In the genomic region with DNA sequence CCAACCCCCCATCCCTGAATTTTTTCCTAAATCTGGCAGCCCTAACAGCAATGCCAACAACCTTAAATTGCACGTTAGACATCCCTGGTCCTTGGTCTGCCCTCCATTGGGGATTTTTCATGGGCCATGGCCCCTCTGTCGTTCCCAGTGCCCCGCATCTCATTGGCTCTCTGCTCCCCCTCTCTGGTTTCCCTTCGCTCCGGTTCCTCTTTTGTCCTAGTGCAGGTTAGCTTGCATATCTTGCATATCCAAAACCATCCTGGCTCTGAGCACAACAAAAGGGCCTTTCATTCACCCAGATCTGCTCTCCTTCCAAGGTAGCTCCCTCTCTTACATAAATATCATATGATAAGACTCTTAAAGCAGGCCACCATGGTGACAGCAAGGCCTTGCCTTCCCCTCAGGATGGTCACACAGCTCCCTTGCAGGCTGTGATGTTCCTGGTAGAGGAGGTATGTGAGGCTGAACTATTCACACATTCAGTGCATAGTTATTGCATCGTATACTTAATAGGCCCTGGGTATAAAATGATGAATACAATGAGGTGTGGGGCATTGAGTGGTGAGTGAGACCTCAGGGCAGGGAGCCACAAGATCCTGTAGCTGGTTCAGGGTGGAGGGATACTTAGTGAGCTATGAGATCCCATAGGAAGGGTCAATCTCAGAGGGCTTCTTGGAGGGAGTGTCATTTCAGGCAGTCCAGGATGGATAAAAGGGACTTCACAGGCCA, we compare ENCODE assay signal across 19 cellular contexts. TPM values are rescaled to one million over a fixed set of nuclear protein-coding genes. Genes with fewer than 3 reads are reported as not detected.
DNase-seq lines count a peak whose midpoint lies in the region; ATAC-seq and TF ChIP-seq lines count a peak whose summit lies in the region.
"Had no signal": no experiment of that assay in that cellular context is flagged by ENCODE, and none has a peak within 500 bp of the region (broad histone marks: within the 10 kb centered on the region; RNA-seq: fewer than 3 reads in every experiment).

No MANE protein-coding gene starts in this region.

- H3K79me2 ChIP-seq in GM23338 (replicated peaks; ENCODE audit: insufficient read depth): no peaks in the 10 kb centered on the region

- TF ChIP-seq CTCF in GM23338 (conservative IDR thresholded peaks at IDR 0.05; ENCODE audit: low read depth in 2 of 2): no peak

- no peaks in the 10 kb centered on the region for H4K20me1 ChIP-seq in GM23338 (replicated peaks; ENCODE audit: insufficient read depth)

- peaks cover 4% of the 10 kb centered on the region; the same call in 1 of the 2 replicates for H3K4me1 ChIP-seq in GM23338 (ENCODE audit: insufficient read depth)

- H3K27me3 Mint-ChIP-seq in activated CD8-positive, alpha-beta memory T cell treated with anti-CD3 and anti-CD28 coated beads, Interleukin-2, amount 10 ng/mL, durations not matched to agents 7 days and 5 days: peaks cover 7% of the 10 kb centered on the region
- H3K27me3 Mint-ChIP-seq in GM23338 (ENCODE audit: insufficient read depth, low read depth, poor library complexity) (peaks cover 5% of the 10 kb centered on the region), T-helper 17 cell (no peaks in the 10 kb centered on the region), naive B cell (no peaks in the 10 kb centered on the region)

- H3K36me3 Mint-ChIP-seq in activated CD8-positive, alpha-beta memory T cell treated with anti-CD3 and anti-CD28 coated beads, Interleukin-2, amount 10 ng/mL, durations not matched to agents 7 days and 5 days: peaks cover 1% of the 10 kb centered on the region
- H3K36me3 Mint-ChIP-seq in GM23338 (ENCODE audit: low read depth) (no peaks in the 10 kb centered on the region), T-helper 17 cell (ENCODE audit: low read depth) (peaks cover 4% of the 10 kb centered on the region), naive B cell (no peaks in the 10 kb centered on the region)
- H3K36me3 Mint-ChIP-seq: CD14-positive monocyte had no signal

- peak overlapping the region; percentile 89; the same call in 1 of the 2 replicates for H2AFZ ChIP-seq in GM23338

- no peak overlapping the region for H3K4me3 Mint-ChIP-seq in activated CD8-positive, alpha-beta memory T cell treated with anti-CD3 and anti-CD28 coated beads, Interleukin-2, amount 10 ng/mL, durations not matched to agents 7 days and 5 days
- no peak overlapping the region for H3K4me3 Mint-ChIP-seq in GM23338
- H3K4me3 Mint-ChIP-seq in T-helper 17 cell: no peak overlapping the region
- H3K4me3 Mint-ChIP-seq in naive B cell: peak overlapping the region in 4 of 8 donors; percentile 26 to 83 (median 46)
- H3K4me3 Mint-ChIP-seq: CD14-positive monocyte had no signal

- peaks cover 56% of the 10 kb centered on the region for H3K4me1 Mint-ChIP-seq in activated CD8-positive, alpha-beta memory T cell treated with anti-CD3 and anti-CD28 coated beads, Interleukin-2, amount 10 ng/mL, durations not matched to agents 7 days and 5 days
- H3K4me1 Mint-ChIP-seq in GM23338 (peaks cover 19% of the 10 kb centered on the region), T-helper 17 cell (peaks cover 52% of the 10 kb centered on the region), naive B cell (peaks cover 67 to 85% (median 83%) of the 10 kb centered on the region in 3 donors)

- CTCF ChIA-PET in activated CD8-positive, alpha-beta memory T cell treated with anti-CD3 and anti-CD28 coated beads, Interleukin-2, amount 10 ng/mL, durations not matched to agents 7 days and 5 days (lab: Charles Lee): interaction anchor here (0.6 to 2.1 kb wide), 5 partner anchors 9 to 282 kb away, joined by 3 to 7 read pairs (median 6); no protein-coding TSS in a partner anchor

- H3K4me3 ChIP-seq in GM23338: no peak overlapping the region
- no peak overlapping the region for H3K4me3 ChIP-seq in H7 (ENCODE audit: insufficient read depth, low read depth, low read length)
- H3K4me3 ChIP-seq: SK-N-MC had no signal

- H3K9me3 Mint-ChIP-seq in activated CD8-positive, alpha-beta memory T cell treated with anti-CD3 and anti-CD28 coated beads, Interleukin-2, amount 10 ng/mL, durations not matched to agents 7 days and 5 days (ENCODE audit: low read depth): no peaks in the 10 kb centered on the region
- H3K9me3 Mint-ChIP-seq in GM23338 (peaks cover 3% of the 10 kb centered on the region; the same call in 2 of the 3 replicates), naive B cell (no peaks in the 10 kb centered on the region)

- ATAC-seq in activated CD8-positive, alpha-beta memory T cell treated with anti-CD3 and anti-CD28 coated beads, Interleukin-2, amount 10 ng/mL, durations not matched to agents 7 days and 5 days: no peak
- peak; percentile 41; the same call in 1 of the 3 replicates for ATAC-seq in GM23338
- no peak for ATAC-seq in T-helper 17 cell
- ATAC-seq in naive B cell (ENCODE audit: low read depth in 2 of 2): no peak
- ATAC-seq in GM19455 (IDR thresholded peaks at IDR 0.05; ENCODE audit: unreplicated experiment): no peak

- peak overlapping the region; percentile 3 for H3K27ac Mint-ChIP-seq in activated CD8-positive, alpha-beta memory T cell treated with anti-CD3 and anti-CD28 coated beads, Interleukin-2, amount 10 ng/mL, durations not matched to agents 7 days and 5 days
- H3K27ac Mint-ChIP-seq in GM23338 (peak overlapping the region; percentile 29), T-helper 17 cell (peak overlapping the region; percentile 94), naive B cell (peak overlapping the region; percentile 72 to 99 (median 99))

- 0 out of 2 replicates have a peak, but pooled peaks cover 12% of the 10 kb centered on the region for H3K9me2 ChIP-seq in GM23338 (ENCODE audit: insufficient read depth)

- H3K4me2 ChIP-seq in GM23338: 0 out of 2 replicates have a peak overlapping the region, but pooled peaks have one; percentile 26
- H3K4me2 ChIP-seq: KMS-11 had no signal

- H3K36me3 ChIP-seq in GM23338 (ENCODE audit: insufficient read depth) (no peaks in the 10 kb centered on the region), H7 (replicated peaks; ENCODE audit: control insufficient read depth, insufficient read depth, low read length) (no peaks in the 10 kb centered on the region)

- no peak for DNase-seq in activated CD8-positive, alpha-beta memory T cell treated with anti-CD3 and anti-CD28 coated beads, Interleukin-2, amount 10 ng/mL, durations not matched to agents 7 days and 5 days
- DNase-seq in activated CD8-positive, alpha-beta memory T cell treated with anti-CD3 and anti-CD28 coated beads, Interleukin-2, amount 50 U/mL, for 48 hours: no peak
- peak; percentile 24 for DNase-seq in GM23338 (ENCODE audit: low spot score)
- no peak for DNase-seq in T-helper 17 cell
- no peak for DNase-seq in naive B cell
- no peak for DNase-seq in HT-29 (ENCODE audit: low spot score)
- no peak for DNase-seq in H7
- DNase-seq: GF-D8, GOT3, NCI-H1105 treated with DMSO at 0.1 percent for 48 hours, NCI-H187, NCI-H446 treated with DMSO at 0.1 percent for 48 hours, RPMI8226 had no signal

- H3K9me3 ChIP-seq in T-helper 17 cell (ENCODE audit: control insufficient read depth, low read length, poor library complexity, severe bottlenecking): no peaks in the 10 kb centered on the region

- H3K27me3 ChIP-seq in GM23338 (ENCODE audit: insufficient read depth) (no peaks in the 10 kb centered on the region), H7 (ENCODE audit: control insufficient read depth, insufficient read depth, low read length) (peaks cover 1% of the 10 kb centered on the region; the same call in 1 of the 2 replicates)

- no peaks in the 10 kb centered on the region for H3F3A ChIP-seq in GM23338 (replicated peaks; ENCODE audit: low read depth)

- H3K27ac ChIP-seq in GM23338 (ENCODE audit: low read depth): no peak overlapping the region
- H3K27ac ChIP-seq: HL-60, SK-N-MC had no signal

TF ChIP-seq in GM23338, 12 proteins besides CTCF, POLR2A, EP300 and RAD21 (continues in another document):
- no peak for TF ChIP-seq POLR2AphosphoS5 (IDR thresholded peaks at IDR 0.05; ENCODE audit: low read depth)
- no peak for TF ChIP-seq ZNF114 (CRISPR knock-in tag; IDR thresholded peaks at IDR 0.05)

RNA-seq across cellular contexts. Expression of a gene that starts 45.2 kb away (rescaled TPM):
- total RNA-seq in activated CD8-positive, alpha-beta memory T cell treated with anti-CD3 and anti-CD28 coated beads, Interleukin-2, amount 10 ng/mL, durations not matched to agents 7 days and 5 days: 10 to 100 TPM; 41.6 to 50.3 TPM
- total RNA-seq in GM23338 (2014; rRNA removed; shearing (Covaris generic)): 0.80 and 1.2 TPM in 2 replicates
- polyA plus RNA-seq in GM23338 (2016; fragmentation: Nextera tagmentation; extraction: Ambion mirVana) (0.23 and 0.24 TPM in 2 replicates), naive B cell (ENCODE audit: low read depth in 6 of 6) (10 to 100 TPM; 55.9 to 92.4 (median 65.2) TPM)
- total RNA-seq in T-helper 17 cell: 100 to 1,000 TPM; 129 to 173 TPM
- 0.05 and 0.13 TPM in 2 replicates for total RNA-seq in HT-29 (2014; rRNA removed; shearing (Covaris generic))
- 0.26 and 0.48 TPM in 2 replicates for total RNA-seq in H7 (2014; rRNA removed; shearing (Covaris generic))
- total RNA-seq: MCF 10A had no signal

Comparison
In these comparisons a context has a peak if more than half of its experiments do, and no peak if none do; other contexts are left out.
1. H3K27ac Mint-ChIP-seq: peak in every context shown above with its lines; median percentile 99 in naive B cell; 94 in T-helper 17 cell; 29 in GM23338; 3 in activated CD8-positive, alpha-beta memory T cell treated with anti-CD3 and anti-CD28 coated beads, Interleukin-2, amount 10 ng/mL, durations not matched to agents 7 days and 5 days.
2. RNA of a gene that starts 45.2 kb away (total RNA-seq): 129 to 173 TPM in T-helper 17 cell and 41.6 to 50.3 TPM in activated CD8-positive, alpha-beta memory T cell treated with anti-CD3 and anti-CD28 coated beads, Interleukin-2, amount 10 ng/mL, durations not matched to agents 7 days and 5 days; 0.80 to 1.2 TPM in GM23338, 0.26 to 0.48 TPM in H7 and 0.05 to 0.13 TPM in HT-29; every median in the first group is over 10 times any median in the second.